In the genomic region with DNA sequence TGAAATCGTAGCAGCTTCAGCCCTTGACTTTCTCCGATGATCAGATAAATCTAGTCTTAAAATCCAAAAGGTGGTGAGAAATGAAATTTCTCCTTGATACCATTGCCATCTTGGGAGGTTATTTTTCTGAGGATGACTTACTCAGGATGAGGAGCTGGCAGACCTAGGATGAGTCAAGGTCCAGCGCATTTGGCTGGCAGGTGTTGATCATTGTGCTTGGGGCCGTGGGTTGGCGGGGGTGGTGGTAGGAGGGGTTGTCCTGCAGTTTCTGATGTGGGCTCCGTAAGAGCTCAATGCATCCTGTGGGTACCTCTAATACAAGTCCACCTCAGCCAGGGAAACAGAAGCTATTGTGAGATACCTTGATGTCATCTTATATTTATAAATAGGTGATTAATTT, we compare ENCODE assay signal across 19 cellular contexts.
"Had no signal": no experiment of that assay in that cellular context is flagged by ENCODE, and none has a peak within 500 bp of the region (broad histone marks: within the 10 kb centered on the region; RNA-seq: fewer than 3 reads in every experiment).

No MANE protein-coding gene starts in this region.

- H3K4me3 ChIP-seq: left ventricle myocardium inferior, stomach, transverse colon, uterus had no signal

- H3K27me3 ChIP-seq: stomach, transverse colon, uterus had no signal

- H3K27ac ChIP-seq: left ventricle myocardium inferior, stomach, transverse colon, uterus had no signal

- H3K4me1 ChIP-seq: left ventricle myocardium inferior, stomach, transverse colon, uterus had no signal

- ATAC-seq: activated naive CD4-positive, alpha-beta T cell treated with anti-CD3 and anti-CD28 coated beads, Interleukin-2, amount 50 U/mL, for 72 hours; activated T-helper 17 cell treated with anti-CD3 and anti-CD28 coated beads, Interleukin-2, amount 50 U/mL, for 72 hours; natural killer cell; sciatic nerve; stimulated activated memory B cell treated with anti-CD40 and anti-IgM and Interleukin-4, amounts not matched to agents 10 μg/mL and 1 μg/mL and 100 μg/mL, for 72 hours had no signal

- H3K9me3 ChIP-seq: left ventricle myocardium inferior, stomach, transverse colon, uterus had no signal

- H3K36me3 ChIP-seq: left ventricle myocardium inferior, transverse colon, uterus had no signal

- DNase-seq: activated CD8-positive, alpha-beta memory T cell treated with anti-CD3 and anti-CD28 coated beads for 24 hours; activated CD8-positive, alpha-beta memory T cell treated with anti-CD3 and anti-CD28 coated beads, Interleukin-2, amount 50 U/mL, for 4 hours; activated T-cell treated with anti-CD3 and anti-CD28 coated beads, Interleukin-2, amount 50 U/mL, for 24 hours; aorta; effector CD4-positive, alpha-beta T cell; erythroblast; foreskin melanocyte; left ventricle myocardium inferior; midbrain; natural killer cell; small intestine; stimulated activated CD4-positive, alpha-beta T cell treated with anti-CD3 and anti-CD28 coated beads, Interleukin-15, amount 100 ng/mL, for 24 hours; stomach; transverse colon; uterus had no signal
